In the genomic region with DNA sequence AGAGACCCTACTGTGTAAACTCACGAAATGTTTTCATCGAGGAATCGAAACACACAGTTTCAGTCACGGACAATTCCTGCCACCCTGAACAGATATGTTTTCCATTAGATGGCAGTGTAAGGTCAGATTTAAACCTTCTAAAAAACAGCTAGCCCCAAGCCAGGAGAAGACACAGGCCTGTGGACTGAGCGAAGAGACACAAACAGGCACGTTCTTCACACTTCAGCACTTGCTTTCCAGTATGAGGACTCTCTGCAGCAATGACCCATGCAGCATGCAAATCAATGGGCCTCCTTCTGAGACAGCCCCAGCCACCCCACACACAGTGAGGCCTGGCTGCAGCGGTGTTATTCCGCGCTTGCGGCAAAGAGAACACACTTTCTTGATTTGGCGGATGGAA, we compare ENCODE assay signal across 9 cellular contexts. TPM values are rescaled to one million over a fixed set of nuclear protein-coding genes. Genes with fewer than 3 reads are reported as not detected.
DNase-seq lines count a peak whose midpoint lies in the region; ATAC-seq, FAIRE-seq and TF ChIP-seq lines count a peak whose summit lies in the region.
"Had no signal": no experiment of that assay in that cellular context is flagged by ENCODE, and none has a peak within 500 bp of the region (broad histone marks: within the 10 kb centered on the region; RNA-seq: fewer than 3 reads in every experiment).

No MANE protein-coding gene starts in this region.

- TF ChIP-seq CTCF in K562 (IDR thresholded peaks at IDR 0.05 in 2 of 3, conservative IDR thresholded peaks at IDR 0.05 in 1 of 3; ENCODE audit: insufficient read depth in 2 of 3, low read depth in 1 of 3, low read length in 3 of 3) = peak in 2 of 3 experiments; percentile 33 to 45; a peak in 3 of 6 replicates
- no peak for TF ChIP-seq CTCF in mesothelial cell of epicardium (IDR thresholded peaks at IDR 0.05; ENCODE audit: unreplicated experiment)

- H3K9me3 ChIP-seq in K562 (replicated peaks; ENCODE audit: control insufficient read depth, insufficient read depth, low read depth, low read length) = no peaks in the 10 kb centered on the region
- H3K9me3 ChIP-seq: adrenal gland had no signal

- no peak overlapping the region for H3K27ac Mint-ChIP-seq in mesothelial cell of epicardium
- no peak overlapping the region for H3K27ac Mint-ChIP-seq in activated naive CD8-positive, alpha-beta T cell treated with anti-CD3 and anti-CD28 coated beads for 36 hours

- peaks cover 15% of the 10 kb centered on the region for H3K4me1 Mint-ChIP-seq in mesothelial cell of epicardium
- H3K4me1 Mint-ChIP-seq in activated naive CD8-positive, alpha-beta T cell treated with anti-CD3 and anti-CD28 coated beads for 36 hours = peaks cover 15% of the 10 kb centered on the region

- H3K9ac ChIP-seq in K562 (ENCODE audit: insufficient read depth in 1 of 2, low read depth in 2 of 2, low read length in 2 of 2) = no peak overlapping the region

- H3K36me3 Mint-ChIP-seq in mesothelial cell of epicardium = peaks cover 3% of the 10 kb centered on the region
- H3K36me3 Mint-ChIP-seq in activated naive CD8-positive, alpha-beta T cell treated with anti-CD3 and anti-CD28 coated beads for 36 hours = peaks cover 8% of the 10 kb centered on the region

- no peak overlapping the region for H3K4me2 ChIP-seq in K562 (ENCODE audit: insufficient read depth, low read length)

- BruUV-seq in K562 (replicated peaks; lab: Mats Ljungman, UMichigan) = no TSS peak

- 81% methylated on average over 11 of the region's 11 CpGs for WGBS in K562 (ENCODE audit: insufficient coverage, low coverage, missing lambda C conversion rate)

- no peak overlapping the region for H3K4me3 Mint-ChIP-seq in mesothelial cell of epicardium
- no peak overlapping the region for H3K4me3 Mint-ChIP-seq in activated naive CD8-positive, alpha-beta T cell treated with anti-CD3 and anti-CD28 coated beads for 36 hours

- no peaks in the 10 kb centered on the region for H3K9me3 Mint-ChIP-seq in mesothelial cell of epicardium
- no peaks in the 10 kb centered on the region for H3K9me3 Mint-ChIP-seq in activated naive CD8-positive, alpha-beta T cell treated with anti-CD3 and anti-CD28 coated beads for 36 hours

- POLR2A ChIA-PET in HEK293T (lab: Yijun Ruan, JAX) (no interaction called here), K562 (lab: Yijun Ruan, JAX) (interaction anchor here (1.0 kb wide), 1 partner anchor 379 kb away, joined by 3 read pairs; no protein-coding TSS in a partner anchor)

- H3K79me2 ChIP-seq in K562 (ENCODE audit: control insufficient read depth, insufficient read depth, low read length) = no peaks in the 10 kb centered on the region

- peak; percentile 83 for FAIRE-seq in K562 (lab: Jason Lieb, UNC)
- no peak for FAIRE-seq in RCC 7860 (lab: Jason Lieb, UNC)

- CTCF ChIA-PET in HEK293T (lab: Yijun Ruan, JAX) = interaction anchor here (0.7 to 1.0 kb wide), 2 partner anchors 55 to 74 kb away, joined by 3 read pairs; no protein-coding TSS in a partner anchor
- CTCF ChIA-PET in K562 (lab: Yijun Ruan, JAX; ENCODE audit: low intra/inter-chr PET ratio) = interaction anchor here (1.0 kb wide), 2 partner anchors 61 to 173 kb away, joined by 4 read pairs; no protein-coding TSS in a partner anchor

- H3K9me1 ChIP-seq in K562 (ENCODE audit: control insufficient read depth, insufficient read depth, low read length) = no peaks in the 10 kb centered on the region

- peak; percentile 35 to 48 for TF ChIP-seq RAD21 in K562 (CRISPR knock-in tag; conservative IDR thresholded peaks at IDR 0.05 in 1 of 2, IDR thresholded peaks at IDR 0.05 in 1 of 2)

- in situ Hi-C loops in K562 (cut with MboI) = no loop called here

- no peaks in the 10 kb centered on the region for H3K27me3 Mint-ChIP-seq in mesothelial cell of epicardium (ENCODE audit: low read depth)
- no peaks in the 10 kb centered on the region for H3K27me3 Mint-ChIP-seq in activated naive CD8-positive, alpha-beta T cell treated with anti-CD3 and anti-CD28 coated beads for 36 hours

- no peaks in the 10 kb centered on the region for H4K20me1 ChIP-seq in K562 (replicated peaks; ENCODE audit: control insufficient read depth, insufficient read depth, low read length)

- intact Hi-C loops in K562 (cut with micrococcal nuclease) = loop anchor here (2.0 kb wide), 1 partner anchor 32 kb away; no protein-coding TSS in a partner anchor

- no peak for TF ChIP-seq POLR2A in K562 (conservative IDR thresholded peaks at IDR 0.05)

- H3K36me3 ChIP-seq in K562 (ENCODE audit: control insufficient read depth, insufficient read depth, low read length) = no peaks in the 10 kb centered on the region; the same call in 1 of the 3 replicates
- H3K36me3 ChIP-seq: adrenal gland had no signal

- no peak overlapping the region for H3K4me3 ChIP-seq in K562
- H3K4me3 ChIP-seq: adrenal gland had no signal

- peak; percentile 14 for DNase-seq in AG20443 (ENCODE audit: low spot score)
- DNase-seq in HEK293T (ENCODE audit: extremely low spot score) = peak; percentile 22
- peak in 2 of 4 experiments; percentile 22 to 40 for DNase-seq in K562 (ENCODE audit: extremely low read depth in 1 of 4, low spot score in 3 of 4)
- no peak for DNase-seq in left lobe of liver (ENCODE audit: low spot score)
- no peak for DNase-seq in mesothelial cell of epicardium (ENCODE audit: low spot score in 2 of 2, unreplicated experiment in 2 of 2)
- DNase-seq in RCC 7860 (ENCODE audit: low spot score) = no peak
- no peak for DNase-seq in activated naive CD8-positive, alpha-beta T cell treated with anti-CD3 and anti-CD28 coated beads for 36 hours
- DNase-seq: adrenal gland had no signal

- peaks cover 5 to 6% of the 10 kb centered on the region in 2 experiments; a peak in 2 of 5 replicates for H3K4me1 ChIP-seq in K562 (replicated peaks in 1 of 2; ENCODE audit: control insufficient read depth in 2 of 2, insufficient read depth in 2 of 2, low read length in 2 of 2)
- H3K4me1 ChIP-seq: adrenal gland had no signal

- no peaks in the 10 kb centered on the region; a peak in 1 of 5 replicates for H3K27me3 ChIP-seq in K562 (ENCODE audit: control insufficient read depth in 2 of 2, insufficient read depth in 2 of 2, low read length in 2 of 2)
- H3K27me3 ChIP-seq: adrenal gland had no signal

- TF ChIP-seq EP300 in K562 (IDR thresholded peaks at IDR 0.05; ENCODE audit: low read length) = no peak

- peak; percentile 74 for ATAC-seq in K562
- ATAC-seq in left lobe of liver = peak; percentile 22
- no peak for ATAC-seq in HG02798 (IDR thresholded peaks at IDR 0.05; ENCODE audit: poor library complexity, unreplicated experiment)

- no peak overlapping the region for H3K27ac ChIP-seq in K562 (ENCODE audit: extremely low read depth, low read depth, low read length)
- H3K27ac ChIP-seq: adrenal gland had no signal

- H2AFZ ChIP-seq in K562 (ENCODE audit: low read depth, low read length) = no peak overlapping the region

TF ChIP-seq in HEK293T, 16 proteins besides CTCF, POLR2A, EP300 and RAD21:
- TF ChIP-seq ELF4 (IDR thresholded peaks at IDR 0.05) (no peak), FOXK2 (IDR thresholded peaks at IDR 0.05) (no peak), FOXM1 (IDR thresholded peaks at IDR 0.05; ENCODE audit: borderline replicate concordance) (no peak), LEF1 (IDR thresholded peaks at IDR 0.05; ENCODE audit: borderline replicate concordance) (no peak), FOXA1 (IDR thresholded peaks at IDR 0.05) (no peak), L3MBTL2 (conservative IDR thresholded peaks at IDR 0.05) (no peak), SUZ12 (IDR thresholded peaks at IDR 0.05) (no peak), TARDBP (IDR thresholded peaks at IDR 0.05) (no peak), CTBP1 (IDR thresholded peaks at IDR 0.05; ENCODE audit: borderline replicate concordance) (no peak), SP1 (IDR thresholded peaks at IDR 0.05) (no peak)

TF ChIP-seq in K562, 482 proteins besides CTCF, POLR2A, EP300 and RAD21 (continues in another document):
- TF ChIP-seq SP2 (IDR thresholded peaks at IDR 0.05; ENCODE audit: extremely low read depth, low read depth, low read length, poor library complexity, severe bottlenecking) = peak; percentile 14
- TF ChIP-seq, protein P1, sequence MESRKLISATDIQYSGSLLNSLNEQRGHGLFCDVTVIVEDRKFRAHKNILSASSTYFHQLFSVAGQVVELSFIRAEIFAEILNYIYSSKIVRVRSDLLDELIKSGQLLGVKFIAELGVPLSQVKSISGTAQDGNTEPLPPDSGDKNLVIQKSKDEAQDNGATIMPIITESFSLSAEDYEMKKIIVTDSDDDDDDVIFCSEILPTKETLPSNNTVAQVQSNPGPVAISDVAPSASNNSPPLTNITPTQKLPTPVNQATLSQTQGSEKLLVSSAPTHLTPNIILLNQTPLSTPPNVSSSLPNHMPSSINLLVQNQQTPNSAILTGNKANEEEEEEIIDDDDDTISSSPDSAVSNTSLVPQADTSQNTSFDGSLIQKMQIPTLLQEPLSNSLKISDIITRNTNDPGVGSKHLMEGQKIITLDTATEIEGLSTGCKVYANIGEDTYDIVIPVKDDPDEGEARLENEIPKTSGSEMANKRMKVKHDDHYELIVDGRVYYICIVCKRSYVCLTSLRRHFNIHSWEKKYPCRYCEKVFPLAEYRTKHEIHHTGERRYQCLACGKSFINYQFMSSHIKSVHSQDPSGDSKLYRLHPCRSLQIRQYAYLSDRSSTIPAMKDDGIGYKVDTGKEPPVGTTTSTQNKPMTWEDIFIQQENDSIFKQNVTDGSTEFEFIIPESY (CRISPR knock-in tag; IDR thresholded peaks at IDR 0.05) = peak; percentile 72; the same call in 1 of the 2 replicates

RNA-seq across cellular contexts. Expression of a gene that starts 31.9 kb away (rescaled TPM):
- total RNA-seq in K562 (2011; cell fraction: chromatin; rRNA removed; ENCODE audit: low replicate concordance) = 5.6 and 5.8 TPM in 2 replicates
- total RNA-seq in K562 (2011; cell fraction: nucleolus; rRNA removed) = 2.8 and 3.8 TPM in 2 replicates
- total RNA-seq in K562 (2011; cell fraction: nucleoplasm; rRNA removed) = 2.7 and 4.0 TPM in 2 replicates
- total RNA-seq in K562 (2014; rRNA removed) (1.1 and 1.3 TPM in 2 replicates), K562 (2014; rRNA removed; fragmentation: Illumina TruSeq; extraction: Trizol) (0.44 and 0.67 TPM in 2 replicates), K562 (2015; rRNA removed; fragmentation: Illumina TruSeq; extraction: Trizol) (0.57 and 0.69 TPM in 2 replicates), K562 (2021) (1.0 and 1.4 TPM in 2 replicates), left lobe of liver (0.23 TPM), mesothelial cell of epicardium (1.0 to 1.7 TPM (median 1.3 TPM) in 3 replicates)
- polyA plus RNA-seq in K562 (2011; rRNA removed) (0.29 and 0.31 TPM in 2 replicates), K562 (2014; fragmentation: Illumina TruSeq; extraction: Trizol) (0.16 and 0.32 TPM in 2 replicates), K562 (2014; fragmentation: Nextera tagmentation; extraction: Ambion mirVana) (under 1 TPM in 1 of 2 experiments, not detected in 1; 0.32 TPM), K562 (2014; rRNA removed) (0.32 TPM in 1 of 2 replicates, not detected in the other)
- 0.25 and 0.40 TPM in 2 replicates for polyA plus RNA-seq in K562 (2011; cell fraction: cytosol; rRNA removed)
- 0.74 and 1.4 TPM in 2 replicates for polyA plus RNA-seq in K562 (2011; cell fraction: nucleus; rRNA removed)
- polyA plus RNA-seq in K562 (2012) = 0.39 and 0.64 TPM in 2 replicates
- polyA minus RNA-seq in K562 (2011; rRNA and poly(A)+ RNA removed) = 0.63 and 0.74 TPM in 2 replicates
- 1.4 TPM in 1 of 2 replicates, not detected in the other for polyA minus RNA-seq in K562 (2011; cell fraction: cytosol; rRNA and poly(A)+ RNA removed)
- 2.6 TPM in 2 replicates for polyA minus RNA-seq in K562 (2011; cell fraction: nucleus; rRNA and poly(A)+ RNA removed)
- total RNA-seq in activated naive CD8-positive, alpha-beta T cell treated with anti-CD3 and anti-CD28 coated beads for 36 hours = 1 to 10 TPM in 1 of 2 experiments, under 1 TPM in 1; 0.84 to 1.0 TPM

Comparison
In these comparisons a context has a peak if more than half of its experiments do, and no peak if none do; other contexts are left out.
1. DNase-seq: peak in AG20443 (single experiment) and HEK293T (single experiment); none in left lobe of liver (single experiment), mesothelial cell of epicardium (0 of 2), RCC 7860 (single experiment) and activated naive CD8-positive, alpha-beta T cell treated with anti-CD3 and anti-CD28 coated beads for 36 hours (single experiment).